10 cellular contexts compared by ENCODE assay signal in the genomic region with DNA sequence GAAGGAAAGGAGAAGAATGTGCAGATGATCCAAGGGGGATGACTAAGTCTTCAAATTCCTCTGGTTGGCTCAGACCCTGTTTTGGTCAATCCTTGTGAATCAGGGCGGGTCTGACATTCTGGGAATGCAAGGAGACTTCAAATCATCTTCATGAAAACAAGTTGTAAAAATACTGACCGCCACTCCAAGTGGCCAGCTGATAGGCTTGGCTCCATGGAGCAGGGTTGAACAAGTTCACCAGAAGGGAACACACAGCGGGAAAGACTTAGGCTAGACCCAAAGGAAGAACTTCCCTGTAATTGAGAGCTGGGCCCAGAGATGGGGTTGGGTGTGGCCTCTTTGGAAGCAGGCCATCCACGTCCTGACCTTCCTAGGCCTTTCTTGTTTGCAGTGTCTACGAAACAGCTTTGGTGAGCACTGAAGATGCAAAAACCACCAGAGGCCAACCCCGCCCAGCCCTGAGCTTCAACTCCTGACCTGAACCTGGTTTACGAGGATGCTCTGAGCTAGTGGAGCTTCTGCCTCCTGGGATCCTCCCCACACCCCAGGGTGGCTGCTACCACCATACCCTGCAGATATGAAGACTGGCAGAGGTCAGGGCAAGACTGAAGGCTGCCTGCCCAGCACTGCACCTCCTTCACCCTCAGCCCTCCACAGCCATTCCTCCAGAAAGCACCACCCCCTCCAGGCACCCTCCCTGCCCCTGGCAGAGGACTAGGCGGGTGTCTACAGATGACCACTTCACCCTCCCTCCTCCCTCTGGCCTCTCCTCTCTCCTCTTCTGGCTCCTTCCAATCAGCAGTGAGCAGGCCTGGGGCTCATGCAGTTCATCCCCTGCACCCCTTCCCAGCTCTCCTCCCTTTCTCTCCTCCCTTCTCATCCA. TPM values are rescaled to one million over a fixed set of nuclear protein-coding genes. Genes with fewer than 3 reads are reported as not detected.
DNase-seq lines count a peak whose midpoint lies in the region; ATAC-seq and TF ChIP-seq lines count a peak whose summit lies in the region.
"Had no signal": no experiment of that assay in that cellular context is flagged by ENCODE, and none has a peak within 500 bp of the region (broad histone marks: within the 10 kb centered on the region; RNA-seq: fewer than 3 reads in every experiment).

No MANE protein-coding gene starts in this region.

- no peak for TF ChIP-seq CTCF in lung (IDR thresholded peaks at IDR 0.05; ENCODE audit: control extremely low read depth, extremely low read depth)

- peak overlapping the region; percentile 46 for H3K27ac Mint-ChIP-seq in activated naive CD8-positive, alpha-beta T cell treated with anti-CD3 and anti-CD28 coated beads, Interleukin-2, amount 10 ng/mL, durations not matched to agents 7 days and 5 days
- H3K27ac Mint-ChIP-seq in activated naive CD8-positive, alpha-beta T cell treated with anti-CD3 and anti-CD28 coated beads, Interleukin-2, amount 50 U/mL, for 24 hours = no peak overlapping the region
- peak overlapping the region; percentile 29 to 78 for H3K27ac Mint-ChIP-seq in effector memory CD8-positive, alpha-beta T cell

- H3K27me3 Mint-ChIP-seq in activated naive CD8-positive, alpha-beta T cell treated with anti-CD3 and anti-CD28 coated beads, Interleukin-2, amount 10 ng/mL, durations not matched to agents 7 days and 5 days = no peaks in the 10 kb centered on the region
- H3K27me3 Mint-ChIP-seq in activated naive CD8-positive, alpha-beta T cell treated with anti-CD3 and anti-CD28 coated beads, Interleukin-2, amount 50 U/mL, for 24 hours = no peaks in the 10 kb centered on the region
- no peaks in the 10 kb centered on the region for H3K27me3 Mint-ChIP-seq in effector memory CD8-positive, alpha-beta T cell

- H3K4me3 ChIP-seq in lung = no peak overlapping the region
- H3K4me3 ChIP-seq in aorta (ENCODE audit: low read length in 2 of 2) = no peak overlapping the region

- POLR2A ChIA-PET in activated naive CD8-positive, alpha-beta T cell treated with anti-CD3 and anti-CD28 coated beads, Interleukin-2, amount 10 ng/mL, durations not matched to agents 7 days and 5 days (lab: Charles Lee) = interaction anchor here (0.5 kb wide), 1 partner anchor 26 kb away, joined by 3 read pairs; a partner anchor contains a TSS

- intact Hi-C loops in aorta (cut with DNase I) = no loop called here

- no peak overlapping the region for H3K4me3 Mint-ChIP-seq in activated naive CD8-positive, alpha-beta T cell treated with anti-CD3 and anti-CD28 coated beads, Interleukin-2, amount 10 ng/mL, durations not matched to agents 7 days and 5 days
- H3K4me3 Mint-ChIP-seq in activated naive CD8-positive, alpha-beta T cell treated with anti-CD3 and anti-CD28 coated beads, Interleukin-2, amount 50 U/mL, for 24 hours = no peak overlapping the region
- no peak overlapping the region for H3K4me3 Mint-ChIP-seq in effector memory CD8-positive, alpha-beta T cell

- no peak for ATAC-seq in activated naive CD8-positive, alpha-beta T cell treated with anti-CD3 and anti-CD28 coated beads, Interleukin-2, amount 10 ng/mL, durations not matched to agents 7 days and 5 days (ENCODE audit: low read depth)
- ATAC-seq in activated naive CD8-positive, alpha-beta T cell treated with anti-CD3 and anti-CD28 coated beads, Interleukin-2, amount 50 U/mL, for 24 hours = no peak
- ATAC-seq in effector memory CD8-positive, alpha-beta T cell (replicated peaks) = no peak
- peak; percentile 24 for ATAC-seq in lung (ENCODE audit: insufficient read depth, low FRiP score)
- ATAC-seq in aorta (ENCODE audit: low FRiP score) = peak; percentile 77
- no peak for ATAC-seq in GM18517 (IDR thresholded peaks at IDR 0.05; ENCODE audit: unreplicated experiment)
- no peak for ATAC-seq in HG02642 (IDR thresholded peaks at IDR 0.05; ENCODE audit: poor library complexity, unreplicated experiment)
- no peak for ATAC-seq in HG02623 (IDR thresholded peaks at IDR 0.05; ENCODE audit: unreplicated experiment)

- DNase-seq in activated naive CD8-positive, alpha-beta T cell treated with anti-CD3 and anti-CD28 coated beads, Interleukin-2, amount 10 ng/mL, durations not matched to agents 7 days and 5 days = no peak
- DNase-seq in activated naive CD8-positive, alpha-beta T cell treated with anti-CD3 and anti-CD28 coated beads, Interleukin-2, amount 50 U/mL, for 24 hours = no peak
- no peak for DNase-seq in effector memory CD8-positive, alpha-beta T cell
- DNase-seq in lung (ENCODE audit: low spot score) (peak; percentile 47), aorta (peak in 1 of 2 donors; percentile 75)
- DNase-seq: NCI-H526; stimulated activated CD4-positive, alpha-beta T cell treated with anti-CD3 and anti-CD28 coated beads, Interleukin-15, amount 100 ng/mL, for 24 hours had no signal

- H3K36me3 Mint-ChIP-seq in activated naive CD8-positive, alpha-beta T cell treated with anti-CD3 and anti-CD28 coated beads, Interleukin-2, amount 10 ng/mL, durations not matched to agents 7 days and 5 days = no peaks in the 10 kb centered on the region
- no peaks in the 10 kb centered on the region for H3K36me3 Mint-ChIP-seq in activated naive CD8-positive, alpha-beta T cell treated with anti-CD3 and anti-CD28 coated beads, Interleukin-2, amount 50 U/mL, for 24 hours (ENCODE audit: low read depth)
- H3K36me3 Mint-ChIP-seq in effector memory CD8-positive, alpha-beta T cell (ENCODE audit: insufficient read depth) = peaks cover 6% of the 10 kb centered on the region

- peaks cover 6% of the 10 kb centered on the region for H3K4me1 Mint-ChIP-seq in activated naive CD8-positive, alpha-beta T cell treated with anti-CD3 and anti-CD28 coated beads, Interleukin-2, amount 10 ng/mL, durations not matched to agents 7 days and 5 days
- peaks cover 3% of the 10 kb centered on the region for H3K4me1 Mint-ChIP-seq in activated naive CD8-positive, alpha-beta T cell treated with anti-CD3 and anti-CD28 coated beads, Interleukin-2, amount 50 U/mL, for 24 hours
- peaks cover 22 to 25% of the 10 kb centered on the region in 2 donors for H3K4me1 Mint-ChIP-seq in effector memory CD8-positive, alpha-beta T cell (ENCODE audit: low read depth in 2 of 2)

- H3K27me3 ChIP-seq in lung (ENCODE audit: control insufficient read depth, insufficient read depth) (no peaks in the 10 kb centered on the region), aorta (ENCODE audit: control insufficient read depth in 1 of 2, insufficient read depth in 2 of 2, low read length in 1 of 2) (no peaks in the 10 kb centered on the region)

- no peaks in the 10 kb centered on the region for H3K9me3 Mint-ChIP-seq in activated naive CD8-positive, alpha-beta T cell treated with anti-CD3 and anti-CD28 coated beads, Interleukin-2, amount 10 ng/mL, durations not matched to agents 7 days and 5 days
- H3K9me3 Mint-ChIP-seq in activated naive CD8-positive, alpha-beta T cell treated with anti-CD3 and anti-CD28 coated beads, Interleukin-2, amount 50 U/mL, for 24 hours = no peaks in the 10 kb centered on the region
- no peaks in the 10 kb centered on the region for H3K9me3 Mint-ChIP-seq in effector memory CD8-positive, alpha-beta T cell

- WGBS in lung, 2 donors = 64 to 82% methylated on average over 8 of the region's 8 CpGs
- 70 to 73% methylated on average over 8 of the region's 8 CpGs for WGBS in aorta, 2 donors

- H3K9me3 ChIP-seq in lung (ENCODE audit: control insufficient read depth in 2 of 2, insufficient read depth in 1 of 2, low read length in 1 of 2) (no peaks in the 10 kb centered on the region), aorta (ENCODE audit: control insufficient read depth, low read length) (no peaks in the 10 kb centered on the region)

- H3K36me3 ChIP-seq in lung (ENCODE audit: control insufficient read depth in 2 of 2, insufficient read depth in 2 of 2, low read length in 2 of 2) (no peaks in the 10 kb centered on the region), aorta (ENCODE audit: control insufficient read depth in 1 of 2, insufficient read depth in 2 of 2, low read length in 1 of 2) (no peaks in the 10 kb centered on the region)

- H3K27ac ChIP-seq in lung (ENCODE audit: low read depth in 1 of 2, low read length in 1 of 2) (peak overlapping the region in 1 of 2 donors; percentile 43), aorta (ENCODE audit: low read depth in 1 of 2, low read length in 2 of 2) (peak overlapping the region in 1 of 2 donors; percentile 2)

- H3K4me1 ChIP-seq in lung (ENCODE audit: control insufficient read depth in 2 of 2, insufficient read depth in 2 of 2, low read length in 2 of 2) (peaks cover 0 to 10% of the 10 kb centered on the region in 2 donors), aorta (ENCODE audit: control insufficient read depth in 1 of 2, insufficient read depth in 2 of 2, low read length in 2 of 2) (no peaks in the 10 kb centered on the region)

RNA-seq across cellular contexts. Expression of a gene that starts 26.1 kb away (rescaled TPM):
- 10 to 100 TPM; 35.7 to 38.4 TPM for total RNA-seq in activated naive CD8-positive, alpha-beta T cell treated with anti-CD3 and anti-CD28 coated beads, Interleukin-2, amount 10 ng/mL, durations not matched to agents 7 days and 5 days
- total RNA-seq in lung (10 to 100 TPM; 15.9 to 24.7 TPM), aorta (10 to 100 TPM; 29.4 to 53.0 TPM)
- polyA plus RNA-seq in lung (1 to 10 TPM; 6.2 to 8.2 TPM), aorta (10 to 100 TPM in 1 of 2 donors, 1 to 10 TPM in 1; 3.5 to 38.9 TPM)

Comparison
In these comparisons a context has a peak if more than half of its experiments do, and no peak if none do; other contexts are left out.
1. ATAC-seq: peak in lung (single experiment) and aorta (single experiment); none in activated naive CD8-positive, alpha-beta T cell treated with anti-CD3 and anti-CD28 coated beads, Interleukin-2, amount 10 ng/mL, durations not matched to agents 7 days and 5 days (single experiment), activated naive CD8-positive, alpha-beta T cell treated with anti-CD3 and anti-CD28 coated beads, Interleukin-2, amount 50 U/mL, for 24 hours (single experiment), effector memory CD8-positive, alpha-beta T cell (single experiment), GM18517 (single experiment), HG02642 (single experiment) and HG02623 (single experiment).